16 cellular contexts compared by ENCODE assay signal in genomic region chr18:42730272-42730671, GRCh38.
A peak's percentile ranks its signal among the peaks of the same experiment; 100 is the strongest.
DNase-seq lines count a peak whose midpoint lies in the region; ATAC-seq and TF ChIP-seq lines count a peak whose summit lies in the region.
"Had no signal": no experiment of that assay in that cellular context is flagged by ENCODE, and none has a peak within 500 bp of the region (broad histone marks: within the 10 kb centered on the region; RNA-seq: fewer than 3 reads in every experiment).

No MANE protein-coding gene starts in this region.

- H3K79me1 ChIP-seq in mesendoderm (ENCODE audit: low read length), result no peaks in the 10 kb centered on the region

- ATAC-seq in HG03280 (IDR thresholded peaks at IDR 0.05; ENCODE audit: unreplicated experiment), result no peak
- ATAC-seq in GM18502 (IDR thresholded peaks at IDR 0.05; ENCODE audit: poor library complexity, unreplicated experiment), result no peak
- no peak for ATAC-seq in GM19328 (IDR thresholded peaks at IDR 0.05; ENCODE audit: unreplicated experiment)
- ATAC-seq: heart left ventricle had no signal

- H3K36me3 Mint-ChIP-seq in HFFc6 (ENCODE audit: low read depth) (no peaks in the 10 kb centered on the region), chondrocyte (ENCODE audit: low read depth) (no peaks in the 10 kb centered on the region)
- H3K36me3 Mint-ChIP-seq: naive B cell had no signal

- H4K5ac ChIP-seq in mesendoderm (ENCODE audit: low read length), result no peak overlapping the region

- H3K4me3 Mint-ChIP-seq in HFFc6 (no peak overlapping the region), chondrocyte (ENCODE audit: unreplicated experiment) (no peak overlapping the region)
- H3K4me3 Mint-ChIP-seq: naive B cell had no signal

- no peak overlapping the region for H3K4me3 ChIP-seq in AG09309 (ENCODE audit: control insufficient read depth, low read depth, low read length)
- no peak overlapping the region for H3K4me3 ChIP-seq in mesendoderm (ENCODE audit: low read length)
- H3K4me3 ChIP-seq: heart left ventricle had no signal

- H3K4me1 Mint-ChIP-seq in HFFc6 (ENCODE audit: low read depth), result no peaks in the 10 kb centered on the region
- H3K4me1 Mint-ChIP-seq in chondrocyte (ENCODE audit: low read depth), result no peaks in the 10 kb centered on the region
- H3K4me1 Mint-ChIP-seq: naive B cell had no signal

- peaks cover 41% of the 10 kb centered on the region for H3K9me3 Mint-ChIP-seq in HFFc6
- H3K9me3 Mint-ChIP-seq in chondrocyte (ENCODE audit: low read depth), result peaks cover 4% of the 10 kb centered on the region

- H3K23ac ChIP-seq in mesendoderm (ENCODE audit: low read length), result no peak overlapping the region

- peak overlapping the region; percentile 46 for H2BK5ac ChIP-seq in mesendoderm (ENCODE audit: low read length)

- H3K79me2 ChIP-seq in mesendoderm (ENCODE audit: control insufficient read depth, insufficient read depth, low read length), result no peaks in the 10 kb centered on the region

- no peak overlapping the region for H3K9ac ChIP-seq in mesendoderm (ENCODE audit: low read length)

- H3K18ac ChIP-seq in mesendoderm (ENCODE audit: low read length), result peak overlapping the region; percentile 84

- H3K36me3 ChIP-seq in mesendoderm (ENCODE audit: control insufficient read depth, insufficient read depth, low read length), result no peaks in the 10 kb centered on the region
- H3K36me3 ChIP-seq: heart left ventricle had no signal

- H3K4me2 ChIP-seq in mesendoderm (ENCODE audit: low read length), result no peak overlapping the region

- WGBS in mesendoderm (ENCODE audit: extremely low coverage, insufficient coverage, low lambda C conversion rate), result no CpG with 5 or more reads among the region's 1 CpG

- no peak overlapping the region for H2AK5ac ChIP-seq in mesendoderm (ENCODE audit: low read length)

- H3K27me3 ChIP-seq in mesendoderm (ENCODE audit: insufficient read depth, low read length, poor library complexity), result no peaks in the 10 kb centered on the region
- H3K27me3 ChIP-seq: heart left ventricle had no signal

- no peak overlapping the region for H4K8ac ChIP-seq in mesendoderm (ENCODE audit: low read depth, low read length)

- H3K27me3 Mint-ChIP-seq in HFFc6 (ENCODE audit: insufficient read depth), result no peaks in the 10 kb centered on the region
- H3K27me3 Mint-ChIP-seq in chondrocyte (ENCODE audit: low read depth), result no peaks in the 10 kb centered on the region
- H3K27me3 Mint-ChIP-seq: naive B cell had no signal

- H3K27ac Mint-ChIP-seq in HFFc6 (no peak overlapping the region), chondrocyte (ENCODE audit: unreplicated experiment) (no peak overlapping the region)

- H3K56ac ChIP-seq in mesendoderm (ENCODE audit: low read length), result peak overlapping the region; percentile 59

- H2BK15ac ChIP-seq in mesendoderm (replicated peaks; ENCODE audit: low read depth), result no peak overlapping the region

- TF ChIP-seq CTCF in AG09309 (IDR thresholded peaks at IDR 0.05; ENCODE audit: control insufficient read depth, insufficient read depth, low read depth, low read length, missing control alignments) (peak; percentile 0), HFFc6 (IDR thresholded peaks at IDR 0.05) (peak; percentile 19; the same call in 1 of the 2 replicates), chondrocyte (IDR thresholded peaks at IDR 0.05) (peak; percentile 67)

- no peaks in the 10 kb centered on the region for H3K4me1 ChIP-seq in mesendoderm (ENCODE audit: control insufficient read depth, low read depth, low read length)
- H3K4me1 ChIP-seq: heart left ventricle had no signal

- no peak overlapping the region for H2BK120ac ChIP-seq in mesendoderm (ENCODE audit: low read depth, low read length)

- DNase-seq in AG09309 (ENCODE audit: low read depth), result no peak
- no peak for DNase-seq in HFFc6
- no peak for DNase-seq in chondrocyte (ENCODE audit: low spot score)
- peak; percentile 27 for DNase-seq in mesendoderm
- DNase-seq in germinal center (ENCODE audit: low spot score), result no peak
- DNase-seq: DMS79; heart left ventricle; naive B cell; NCI-H1930; NCI-H526 treated with DMSO at 0.1 percent for 48 hours; stimulated activated CD4-positive, alpha-beta T cell treated with anti-CD3 and anti-CD28 coated beads, Interleukin-1b, Interleukin-23, amount 100 ng/mL, for 48 hours; substantia nigra had no signal

- H3K4ac ChIP-seq in mesendoderm (ENCODE audit: low read depth, low read length), result no peak overlapping the region

- H3K27ac ChIP-seq in mesendoderm (ENCODE audit: low read depth, low read length), result no peak overlapping the region
- H3K27ac ChIP-seq: heart left ventricle, RWPE1 had no signal

Comparison
In these comparisons a context has a peak if more than half of its experiments do, and no peak if none do; other contexts are left out.
1. CTCF ChIP-seq: peak in every context shown above with its lines; median percentile 67 in chondrocyte; 19 in HFFc6; 0 in AG09309.